ENCODE assay signal across 17 cellular contexts in genomic region chr20:25529295-25529951, GRCh38. TPM values are rescaled to one million over a fixed set of nuclear protein-coding genes. Genes with fewer than 3 reads are reported as not detected.
A peak's percentile ranks its signal among the peaks of the same experiment; 100 is the strongest.
DNase-seq lines count a peak whose midpoint lies in the region; TF ChIP-seq lines count a peak whose summit lies in the region.
"Had no signal": no experiment of that assay in that cellular context is flagged by ENCODE, and none has a peak within 500 bp of the region (broad histone marks: within the 10 kb centered on the region; RNA-seq: fewer than 3 reads in every experiment).

No MANE protein-coding gene starts in this region.

- H4K8ac ChIP-seq in H9 (replicated peaks; ENCODE audit: insufficient read length, low read depth, low read length), result no peak overlapping the region

- no peak for DNase-seq in H9
- DNase-seq in NCI-H82 treated with DMSO at 0.1 percent for 48 hours (lab: John Stamatoyannopoulos, UW; ENCODE audit: unreplicated experiment), result peak; percentile 61
- peak; percentile 34 for DNase-seq in epithelial cell of esophagus (ENCODE audit: low read depth)
- DNase-seq in progenitor cell of endocrine pancreas (ENCODE audit: low spot score, unreplicated experiment), result no peak
- DNase-seq in stimulated activated CD4-positive, alpha-beta T cell treated with anti-CD3 and anti-CD28 coated beads, Interleukin-12 subunit alpha, Interleukin-12 subunit beta, amount 100 ng/mL, for 4 hours, result no peak
- DNase-seq in AG08395 (ENCODE audit: low spot score), result no peak
- no peak for DNase-seq in effector CD4-positive, alpha-beta T cell
- DNase-seq: CD4-positive, CD25-positive, alpha-beta regulatory T cell; EL; GF-D8; Kasumi-1; NCI-H1694; NCI-H2081; NCI-H446; NCI-H69; SIG-M5 had no signal

- H3K27ac Mint-ChIP-seq in H9, result peak overlapping the region; percentile 78 to 98 (median 95)
- H3K27ac Mint-ChIP-seq in progenitor cell of endocrine pancreas, result peak overlapping the region; percentile 68
- H3K27ac Mint-ChIP-seq: CD4-positive, CD25-positive, alpha-beta regulatory T cell had no signal

- H3K4me3 ChIP-seq in epithelial cell of esophagus (ENCODE audit: low read length), result no peak overlapping the region

- no peaks in the 10 kb centered on the region for H3K27me3 ChIP-seq in H9 (ENCODE audit: insufficient read depth, low read length)

- H2BK20ac ChIP-seq in H9 (ENCODE audit: low read depth, low read length, poor library complexity, severe bottlenecking), result no peak overlapping the region

- no peak overlapping the region for H3K4me3 Mint-ChIP-seq in H9
- no peak overlapping the region for H3K4me3 Mint-ChIP-seq in progenitor cell of endocrine pancreas (ENCODE audit: low read depth)
- H3K4me3 Mint-ChIP-seq: CD4-positive, CD25-positive, alpha-beta regulatory T cell had no signal

- no peaks in the 10 kb centered on the region for H3K23me2 ChIP-seq in H9 (ENCODE audit: insufficient read length, low read depth, low read length, poor library complexity, severe bottlenecking)

- H3K4me2 ChIP-seq in H9 (ENCODE audit: insufficient read depth, insufficient read length, low read length), result no peak overlapping the region

- H3K27me3 Mint-ChIP-seq in H9 (ENCODE audit: low read depth) (peaks cover 3% of the 10 kb centered on the region; the same call in 1 of the 2 replicates), progenitor cell of endocrine pancreas (no peaks in the 10 kb centered on the region)
- H3K27me3 Mint-ChIP-seq: CD4-positive, CD25-positive, alpha-beta regulatory T cell had no signal

- H3K9me3 ChIP-seq in H9 (ENCODE audit: control insufficient read depth, low read depth, low read length), result no peaks in the 10 kb centered on the region

- H2AK5ac ChIP-seq in H9 (ENCODE audit: insufficient read length, low read length), result no peak overlapping the region

- no peaks in the 10 kb centered on the region; a peak in 1 of 5 replicates for H3K9me3 Mint-ChIP-seq in H9
- peaks cover 10% of the 10 kb centered on the region for H3K9me3 Mint-ChIP-seq in progenitor cell of endocrine pancreas (ENCODE audit: low read depth)

- H2BK12ac ChIP-seq in H9 (ENCODE audit: insufficient read length, low read depth, low read length), result no peak overlapping the region

- no peak overlapping the region for H2AFZ ChIP-seq in H9 (ENCODE audit: low read length)

- H3K14ac ChIP-seq in H9 (ENCODE audit: insufficient read depth, low read length), result no peak overlapping the region

- H3K9ac ChIP-seq in H9 (ENCODE audit: extremely low read depth, insufficient read length, low read length), result no peak overlapping the region

- H3K36me3 Mint-ChIP-seq in H9 (ENCODE audit: insufficient read depth in 1 of 3, low read depth in 3 of 3) (peaks cover 17 to 20% (median 20%) of the 10 kb centered on the region in 3 experiments), progenitor cell of endocrine pancreas (ENCODE audit: insufficient read depth) (peaks cover 26% of the 10 kb centered on the region)
- H3K36me3 Mint-ChIP-seq: CD4-positive, CD25-positive, alpha-beta regulatory T cell had no signal

- H3K4me1 Mint-ChIP-seq in H9 (peaks cover 45 to 69% of the 10 kb centered on the region in 2 experiments), progenitor cell of endocrine pancreas (ENCODE audit: low read depth) (peaks cover 17% of the 10 kb centered on the region)
- H3K4me1 Mint-ChIP-seq: CD4-positive, CD25-positive, alpha-beta regulatory T cell had no signal

- H2BK120ac ChIP-seq in H9 (ENCODE audit: low read depth, low read length, poor library complexity, severe bottlenecking), result no peak overlapping the region

- peaks cover 5% of the 10 kb centered on the region; the same call in 1 of the 2 replicates for H3K79me2 ChIP-seq in H9 (ENCODE audit: insufficient read depth, low read length)

- H3K23ac ChIP-seq in H9 (ENCODE audit: insufficient read length, low read depth, low read length), result no peak overlapping the region

- H4K5ac ChIP-seq in H9 (ENCODE audit: insufficient read length, low read depth, low read length), result no peak overlapping the region

- no peak overlapping the region for H4K91ac ChIP-seq in H9 (ENCODE audit: insufficient read length, low read depth, low read length)

- H2BK15ac ChIP-seq in H9 (ENCODE audit: low read depth, low read length), result no peak overlapping the region

- no peaks in the 10 kb centered on the region for H4K20me1 ChIP-seq in H9 (ENCODE audit: control insufficient read depth, insufficient read depth, insufficient read length)

- no peak overlapping the region for H3K27ac ChIP-seq in H9 (ENCODE audit: insufficient read length, low read depth, low read length)
- H3K27ac ChIP-seq: RWPE1 had no signal

- peaks cover 7% of the 10 kb centered on the region for H3K4me1 ChIP-seq in H9 (ENCODE audit: insufficient read depth, low read length)

- no peak overlapping the region for H2BK5ac ChIP-seq in H9 (ENCODE audit: insufficient read length, low read length)

- no peak overlapping the region for H3K4ac ChIP-seq in H9 (ENCODE audit: low read depth, low read length)

- H3K79me1 ChIP-seq in H9 (ENCODE audit: insufficient read depth, low read depth, low read length, poor library complexity, severe bottlenecking), result peaks cover 2% of the 10 kb centered on the region

- no peak for TF ChIP-seq CTCF in H9 (conservative IDR thresholded peaks at IDR 0.05)
- no peak for TF ChIP-seq CTCF in epithelial cell of esophagus (IDR thresholded peaks at IDR 0.05; ENCODE audit: insufficient read depth, low read depth, low read length, missing control alignments)
- no peak for TF ChIP-seq CTCF in progenitor cell of endocrine pancreas (IDR thresholded peaks at IDR 0.05; ENCODE audit: unreplicated experiment)

- no CpG with 5 or more reads among the region's 9 CpGs for WGBS in H9 (ENCODE audit: extremely low coverage, insufficient read length, low lambda C conversion rate)

- H3K56ac ChIP-seq in H9 (ENCODE audit: insufficient read length, low read depth, low read length), result no peak overlapping the region

- no peak overlapping the region for H3T11ph ChIP-seq in H9 (ENCODE audit: low read length)

- H3K18ac ChIP-seq in H9 (ENCODE audit: insufficient read length, low read depth, low read length), result no peak overlapping the region

RNA-seq across cellular contexts. Expression of gene NINL, which starts 55.9 kb away (rescaled TPM):
- total RNA-seq in H9 (2021) (29.2 and 34.3 TPM in 2 replicates), progenitor cell of endocrine pancreas (114 and 125 TPM in 2 replicates)

Comparison
In these comparisons a context has a peak if more than half of its experiments do, and no peak if none do; other contexts are left out.
1. DNase-seq: peak in NCI-H82 treated with DMSO at 0.1 percent for 48 hours (single experiment) and epithelial cell of esophagus (single experiment); none in H9 (single experiment), progenitor cell of endocrine pancreas (single experiment), stimulated activated CD4-positive, alpha-beta T cell treated with anti-CD3 and anti-CD28 coated beads, Interleukin-12 subunit alpha, Interleukin-12 subunit beta, amount 100 ng/mL, for 4 hours (single experiment), AG08395 (single experiment) and effector CD4-positive, alpha-beta T cell (single experiment).